Comparison of ENCODE assay signal across 16 cellular contexts in the genomic region with DNA sequence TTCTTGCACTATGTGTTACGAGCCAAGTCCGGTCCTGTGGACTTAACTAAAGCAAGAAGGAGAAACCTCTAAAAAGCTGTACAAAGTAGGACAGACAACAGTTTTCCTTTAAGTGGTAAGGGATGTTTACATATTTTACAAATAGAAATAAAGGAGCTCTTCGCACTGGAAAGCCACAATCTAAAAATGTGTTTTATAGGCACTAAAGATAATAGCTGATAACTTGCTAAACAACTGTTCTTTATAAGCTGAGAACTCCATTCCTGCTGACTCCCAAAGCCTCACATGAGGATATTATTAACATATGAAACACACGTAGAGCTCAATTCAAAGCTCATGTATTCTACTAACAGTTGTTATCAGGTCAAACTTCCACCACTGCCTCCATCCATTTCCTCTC.
DNase-seq lines count a peak whose midpoint lies in the region; ATAC-seq and TF ChIP-seq lines count a peak whose summit lies in the region.
"Had no signal": no experiment of that assay in that cellular context is flagged by ENCODE, and none has a peak within 500 bp of the region (broad histone marks: within the 10 kb centered on the region; RNA-seq: fewer than 3 reads in every experiment).

No MANE protein-coding gene starts in this region.

- intact Hi-C loops in PC-9 (cut with micrococcal nuclease; ENCODE audit: unreplicated experiment) = no loop called here

- no peak overlapping the region for H2BK12ac ChIP-seq in mesenchymal stem cell (ENCODE audit: low read length in 2 of 2)

- H3K79me1 ChIP-seq in mesenchymal stem cell (replicated peaks; ENCODE audit: low read length, poor library complexity, severe bottlenecking) = peaks cover 9% of the 10 kb centered on the region

- H3K4me2 ChIP-seq in mesenchymal stem cell (ENCODE audit: low read length, poor library complexity, severe bottlenecking) (no peak overlapping the region), PC-9 (no peak overlapping the region)
- H3K4me2 ChIP-seq: GM23338 had no signal

- H3K4me1 ChIP-seq in mesenchymal stem cell (ENCODE audit: control insufficient read depth, insufficient read depth, low read depth, low read length) (peaks cover 1% of the 10 kb centered on the region), PC-9 (replicated peaks; ENCODE audit: insufficient read depth) (no peaks in the 10 kb centered on the region)
- H3K4me1 ChIP-seq: BE2C, Caco-2 had no signal

- H2BK5ac ChIP-seq in mesenchymal stem cell (ENCODE audit: low read depth, low read length, poor library complexity, severe bottlenecking) = no peak overlapping the region

- no peak overlapping the region for H2BK15ac ChIP-seq in mesenchymal stem cell (ENCODE audit: low read depth, poor library complexity, severe bottlenecking)

- H3K36me3 ChIP-seq in mesenchymal stem cell (ENCODE audit: control insufficient read depth in 1 of 2, insufficient read depth in 2 of 2, low read depth in 1 of 2, low read length in 2 of 2) (no peaks in the 10 kb centered on the region), PC-9 (ENCODE audit: low read depth) (0 out of 2 replicates have a peak, but pooled peaks cover 7% of the 10 kb centered on the region), WERI-Rb-1 (no peaks in the 10 kb centered on the region)
- H3K36me3 ChIP-seq: BE2C had no signal

- peaks cover 27% of the 10 kb centered on the region for H3K36me3 Mint-ChIP-seq in activated naive CD8-positive, alpha-beta T cell
- peaks cover 54% of the 10 kb centered on the region for H3K36me3 Mint-ChIP-seq in activated naive CD8-positive, alpha-beta T cell treated with anti-CD3 and anti-CD28 coated beads, Interleukin-2, amount 50 U/mL, for 24 hours (ENCODE audit: low read depth)
- H3K36me3 Mint-ChIP-seq in T-helper 17 cell (ENCODE audit: low read depth) = peaks cover 6% of the 10 kb centered on the region

- no peak overlapping the region for H3K27ac ChIP-seq in mesenchymal stem cell (ENCODE audit: low read length, poor library complexity, severe bottlenecking)
- no peak overlapping the region for H3K27ac ChIP-seq in PC-9
- H3K27ac ChIP-seq in WERI-Rb-1 = no peak overlapping the region
- H3K27ac ChIP-seq: HL-60 had no signal

- H3K9me3 ChIP-seq in T-helper 17 cell (ENCODE audit: control insufficient read depth, low read length, poor library complexity, severe bottlenecking) = no peaks in the 10 kb centered on the region
- no peaks in the 10 kb centered on the region for H3K9me3 ChIP-seq in mesenchymal stem cell (ENCODE audit: control insufficient read depth, low read length)
- no peaks in the 10 kb centered on the region for H3K9me3 ChIP-seq in PC-9 (ENCODE audit: insufficient read depth, low read depth)
- no peaks in the 10 kb centered on the region for H3K9me3 ChIP-seq in WERI-Rb-1 (ENCODE audit: severe bottlenecking)
- H3K9me3 ChIP-seq: BE2C, Caco-2 had no signal

- POLR2A ChIA-PET in PC-9 (lab: Charles Lee; ENCODE audit: unreplicated experiment) = no interaction called here

- no peak overlapping the region for H3K4me3 Mint-ChIP-seq in activated naive CD8-positive, alpha-beta T cell
- no peak overlapping the region for H3K4me3 Mint-ChIP-seq in activated naive CD8-positive, alpha-beta T cell treated with anti-CD3 and anti-CD28 coated beads, Interleukin-2, amount 50 U/mL, for 24 hours
- H3K4me3 Mint-ChIP-seq in T-helper 17 cell = no peak overlapping the region
- H3K4me3 Mint-ChIP-seq: CD4-positive, CD25-positive, alpha-beta regulatory T cell; GM23338 had no signal

- peak overlapping the region; percentile 30 for H3K27ac Mint-ChIP-seq in activated naive CD8-positive, alpha-beta T cell
- H3K27ac Mint-ChIP-seq in activated naive CD8-positive, alpha-beta T cell treated with anti-CD3 and anti-CD28 coated beads, Interleukin-2, amount 50 U/mL, for 24 hours = no peak overlapping the region
- peak overlapping the region; percentile 41 for H3K27ac Mint-ChIP-seq in T-helper 17 cell
- H3K27ac Mint-ChIP-seq: GM23338 had no signal

- no peaks in the 10 kb centered on the region for H3K27me3 Mint-ChIP-seq in activated naive CD8-positive, alpha-beta T cell
- no peaks in the 10 kb centered on the region for H3K27me3 Mint-ChIP-seq in activated naive CD8-positive, alpha-beta T cell treated with anti-CD3 and anti-CD28 coated beads, Interleukin-2, amount 50 U/mL, for 24 hours
- no peaks in the 10 kb centered on the region for H3K27me3 Mint-ChIP-seq in T-helper 17 cell
- H3K27me3 Mint-ChIP-seq: CD4-positive, CD25-positive, alpha-beta regulatory T cell had no signal

- H3K27me3 ChIP-seq in mesenchymal stem cell (ENCODE audit: control insufficient read depth in 1 of 2, insufficient read depth in 1 of 2, low read length in 2 of 2) (no peaks in the 10 kb centered on the region), PC-9 (ENCODE audit: insufficient read depth, low read depth) (no peaks in the 10 kb centered on the region), WERI-Rb-1 (ENCODE audit: insufficient read depth, low read depth, severe bottlenecking) (no peaks in the 10 kb centered on the region)
- H3K27me3 ChIP-seq: BE2C had no signal

- no peak overlapping the region for H3K18ac ChIP-seq in mesenchymal stem cell (ENCODE audit: low read depth in 1 of 2, low read length in 2 of 2)

- H3K4me3 ChIP-seq in mesenchymal stem cell (ENCODE audit: insufficient read depth in 1 of 2, low read depth in 1 of 2, low read length in 2 of 2) = no peak overlapping the region
- H3K4me3 ChIP-seq in PC-9 = no peak overlapping the region
- no peak overlapping the region for H3K4me3 ChIP-seq in WERI-Rb-1 (ENCODE audit: low read depth, low read length)
- H3K4me3 ChIP-seq: GM23338 had no signal

- H2AFZ ChIP-seq in mesenchymal stem cell (ENCODE audit: low read depth, low read length) (no peak overlapping the region), PC-9 (no peak overlapping the region)
- H2AFZ ChIP-seq: GM23338 had no signal

- BruUV-seq in PC-9 (replicated peaks; lab: Mats Ljungman, UMichigan) = no TSS peak

- DNase-seq in activated naive CD8-positive, alpha-beta T cell treated with anti-CD3 and anti-CD28 coated beads, Interleukin-2, amount 50 U/mL, for 24 hours = no peak
- DNase-seq in T-helper 17 cell (no peak), mesenchymal stem cell (peak; percentile 16), PC-9 (no peak), WERI-Rb-1 (no peak)
- DNase-seq: ACHN; BE2C; C1 segment of cervical spinal cord; Caco-2; CD4-positive, CD25-positive, alpha-beta regulatory T cell; GDM1; HCEC 1CT; IMR-90 had no signal

- H3K79me2 ChIP-seq in PC-9 (ENCODE audit: low read depth) = 0 out of 2 replicates have a peak, but pooled peaks cover 10% of the 10 kb centered on the region

- ATAC-seq in activated naive CD8-positive, alpha-beta T cell treated with anti-CD3 and anti-CD28 coated beads, Interleukin-2, amount 50 U/mL, for 24 hours = no peak
- no peak for ATAC-seq in T-helper 17 cell
- ATAC-seq: GM23338 had no signal

- H4K8ac ChIP-seq in mesenchymal stem cell (ENCODE audit: low read length) = no peak overlapping the region

- no peak overlapping the region for H3K23ac ChIP-seq in mesenchymal stem cell (ENCODE audit: low read length in 2 of 2)

- no peaks in the 10 kb centered on the region; the same call in 1 of the 2 replicates for H3K9me2 ChIP-seq in PC-9 (ENCODE audit: insufficient read depth)

- H4K91ac ChIP-seq in mesenchymal stem cell (ENCODE audit: low read length) = no peak overlapping the region

- no peak overlapping the region for H3K14ac ChIP-seq in mesenchymal stem cell (ENCODE audit: low read length in 2 of 2)

- no peak overlapping the region for H3K9ac ChIP-seq in mesenchymal stem cell (ENCODE audit: low read length)

- no peak overlapping the region for H2AK5ac ChIP-seq in mesenchymal stem cell (ENCODE audit: low read length, severe bottlenecking)

- no peaks in the 10 kb centered on the region for H4K20me1 ChIP-seq in PC-9 (ENCODE audit: insufficient read depth)

- no peaks in the 10 kb centered on the region for H3F3A ChIP-seq in PC-9 (ENCODE audit: insufficient read depth, low read depth)

- no peak overlapping the region for H3K4ac ChIP-seq in mesenchymal stem cell (ENCODE audit: low read depth in 1 of 2, low read length in 2 of 2)

- CTCF ChIA-PET in PC-9 (lab: Charles Lee) = no interaction called here

- H2BK120ac ChIP-seq in mesenchymal stem cell (ENCODE audit: low read depth, low read length) = no peak overlapping the region

- TF ChIP-seq CTCF in PC-9 (conservative IDR thresholded peaks at IDR 0.05) (no peak), WERI-Rb-1 (IDR thresholded peaks at IDR 0.05; ENCODE audit: low read depth, low read length) (no peak)

- WGBS in mesenchymal stem cell = 80% methylated on average over 3 of the region's 4 CpGs

- H3K4me1 Mint-ChIP-seq in activated naive CD8-positive, alpha-beta T cell (ENCODE audit: low read depth) = peaks cover 73% of the 10 kb centered on the region
- H3K4me1 Mint-ChIP-seq in activated naive CD8-positive, alpha-beta T cell treated with anti-CD3 and anti-CD28 coated beads, Interleukin-2, amount 50 U/mL, for 24 hours = peaks cover 27% of the 10 kb centered on the region
- H3K4me1 Mint-ChIP-seq in T-helper 17 cell = peaks cover 46% of the 10 kb centered on the region

- no peaks in the 10 kb centered on the region for H3K9me3 Mint-ChIP-seq in activated naive CD8-positive, alpha-beta T cell (ENCODE audit: low read depth)
- peaks cover 5% of the 10 kb centered on the region for H3K9me3 Mint-ChIP-seq in activated naive CD8-positive, alpha-beta T cell treated with anti-CD3 and anti-CD28 coated beads, Interleukin-2, amount 50 U/mL, for 24 hours
- H3K9me3 Mint-ChIP-seq: GM23338 had no signal
